Comparison of ENCODE assay signal across 14 cellular contexts in the genomic region with DNA sequence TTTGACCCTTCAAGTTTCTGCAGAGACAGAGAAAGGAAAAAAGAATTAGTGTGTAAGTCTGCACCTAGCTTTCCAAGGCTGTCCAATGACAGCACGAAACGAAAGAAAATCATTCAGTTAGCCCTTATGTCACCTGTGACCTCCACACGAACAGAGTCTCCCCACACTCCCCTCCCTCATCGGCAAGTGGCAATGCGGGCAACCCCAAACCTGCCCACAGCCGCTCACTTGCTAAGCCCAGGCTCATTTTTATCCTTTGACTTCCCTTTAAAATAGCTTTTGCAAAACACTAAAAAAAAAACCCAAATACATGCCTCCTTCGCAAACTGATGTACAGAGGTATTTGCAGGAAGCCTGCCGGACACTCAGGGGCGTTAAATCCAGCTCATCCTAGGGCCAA. TPM values are rescaled to one million over a fixed set of nuclear protein-coding genes. Genes with fewer than 3 reads are reported as not detected.
"Had no signal": no experiment of that assay in that cellular context is flagged by ENCODE, and none has a peak within 500 bp of the region (broad histone marks: within the 10 kb centered on the region; RNA-seq: fewer than 3 reads in every experiment).

No MANE protein-coding gene starts in this region.

- H3K27ac Mint-ChIP-seq: T-helper 17 cell had no signal

- DNase-seq: activated CD4-positive, alpha-beta T cell treated with anti-CD3 and anti-CD28 coated beads, Interleukin-2, amount 50 U/mL, for 48 hours; foreskin melanocyte; head of caudate nucleus; posterior cingulate gyrus; T-helper 17 cell; tibial artery had no signal

- H3K27me3 ChIP-seq: cardiac muscle cell, right atrium auricular region, tibial artery had no signal

- H3K4me2 ChIP-seq: smooth muscle cell had no signal

- H3K4me1 ChIP-seq: tibial artery had no signal

- H3K27ac ChIP-seq: right atrium auricular region, tibial artery had no signal

- H3K4me3 Mint-ChIP-seq: T-helper 17 cell had no signal

- ATAC-seq: activated CD4-positive, CD25-positive, alpha-beta regulatory T cell treated with anti-CD3 and anti-CD28 coated beads, Interleukin-2, amount 50 U/mL, for 24 hours; T-helper 17 cell had no signal

- H3K9me3 ChIP-seq: right atrium auricular region, tibial artery had no signal

- H3K27me3 Mint-ChIP-seq: T-helper 17 cell had no signal

- H3K4me3 ChIP-seq: cardiac muscle cell, right atrium auricular region, smooth muscle cell, tibial artery had no signal

RNA-seq across cellular contexts. Expression of a gene that starts 57.2 kb away (rescaled TPM):
- total RNA-seq: cardiac muscle cell, liver, mesenteric fat pad, right atrium auricular region, smooth muscle cell had no signal
- polyA plus RNA-seq: adipose tissue, cardiac muscle cell, keratinocyte, liver, smooth muscle cell had no signal
